In the genomic region with DNA sequence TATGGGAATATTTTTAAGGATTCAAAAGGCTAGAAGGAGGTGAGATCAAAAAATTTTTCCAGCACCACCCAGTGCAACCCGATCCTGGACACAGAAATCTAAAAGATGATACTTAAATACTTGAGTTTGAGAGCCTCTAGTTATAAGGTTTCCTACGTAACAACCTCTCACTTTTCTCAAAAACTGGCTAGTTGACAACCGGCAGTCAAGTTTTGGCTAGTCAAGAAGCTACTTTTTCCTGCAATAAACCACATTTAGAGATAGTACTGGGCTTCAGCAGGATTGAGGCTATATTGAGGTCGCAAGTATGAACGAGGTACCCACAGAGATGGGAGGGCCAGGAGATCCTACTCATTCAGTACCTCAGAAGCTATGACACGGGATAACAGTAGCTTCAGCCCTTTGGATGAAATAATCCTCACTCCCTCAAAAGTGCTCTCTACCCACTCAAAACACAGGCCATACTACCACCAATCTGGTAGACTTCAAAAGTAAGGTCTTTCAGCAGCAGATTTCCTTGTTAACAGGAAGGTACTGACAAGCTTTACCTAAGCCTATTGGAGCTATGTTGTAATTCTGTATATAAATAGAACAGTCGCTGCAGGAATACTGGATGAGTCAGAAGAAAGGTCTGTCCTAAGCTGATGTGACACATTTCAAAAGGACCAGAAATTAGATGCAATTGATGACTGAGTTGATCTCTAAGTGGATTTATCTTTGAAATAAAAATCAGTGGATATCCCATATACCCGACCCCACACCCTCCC, we compare ENCODE assay signal across 1 cellular context.
TF ChIP-seq lines count a peak whose summit lies in the region.

No MANE protein-coding gene starts in this region.

TF ChIP-seq in H1, 55 proteins besides CTCF, POLR2A, EP300 and RAD21:
- TF ChIP-seq KDM5A (IDR thresholded peaks at IDR 0.05; ENCODE audit: low read length), result no peak
- TF ChIP-seq ASH2L (IDR thresholded peaks at IDR 0.05; ENCODE audit: low read length), result no peak
- no peak for TF ChIP-seq TCF12 (IDR thresholded peaks at IDR 0.05; ENCODE audit: low read depth, low read length)
- no peak for TF ChIP-seq BRCA1 (IDR thresholded peaks at IDR 0.05; ENCODE audit: low read depth, low read length)
- TF ChIP-seq BCL11A (IDR thresholded peaks at IDR 0.05; ENCODE audit: low read depth in 2 of 2, low read length in 2 of 2), result no peak
